ENCODE assay signal across 8 cellular contexts in genomic region chr3:150603090-150603887, GRCh38. TPM values are rescaled to one million over a fixed set of nuclear protein-coding genes. Genes with fewer than 3 reads are reported as not detected.
DNase-seq lines count a peak whose midpoint lies in the region; ATAC-seq lines count a peak whose summit lies in the region.

Gene SELENOT, plus strand, starts transcription at chr3:150603321. Its CDS starts 42 bp downstream, at chr3:150603363.

- peak within 1 kb of the TSS; percentile 97 for H3K27ac Mint-ChIP-seq in memory B cell

- H3K27me3 ChIP-seq in effector memory CD4-positive, alpha-beta T cell (replicated peaks; ENCODE audit: control insufficient read depth, insufficient read depth, low read length, poor library complexity, severe bottlenecking) = no peaks in the 10 kb centered on the region

- H3K4me1 ChIP-seq in effector memory CD4-positive, alpha-beta T cell (ENCODE audit: control insufficient read depth, insufficient read depth, low read length, poor library complexity, severe bottlenecking) = peaks cover 28% of the 10 kb centered on the region

- peak; percentile 88 for DNase-seq in COLO668 (lab: John Stamatoyannopoulos, UW; ENCODE audit: unreplicated experiment)
- peak; percentile 99 for DNase-seq in HT-29 (ENCODE audit: low spot score)
- peak; percentile 96 to 98 for DNase-seq in NOMO-1 (lab: John Stamatoyannopoulos, UW; ENCODE audit: unreplicated experiment in 2 of 2)
- peak; percentile 92 to 94 (median 93) for DNase-seq in effector memory CD4-positive, alpha-beta T cell
- DNase-seq in memory B cell (ENCODE audit: low spot score in 2 of 2) = peak; percentile 91 to 96
- DNase-seq in stimulated activated CD8-positive, alpha-beta memory T cell treated with anti-CD3 and anti-CD28 coated beads, Interleukin-12 subunit alpha, Interleukin-12 subunit beta, amount 100 ng/mL, for 24 hours (ENCODE audit: extremely low read depth) = peak; percentile 82

- H3K36me3 ChIP-seq in effector memory CD4-positive, alpha-beta T cell (ENCODE audit: control insufficient read depth, insufficient read depth, low read length) = peaks cover 8% of the 10 kb centered on the region

- no peaks in the 10 kb centered on the region for H3K27me3 Mint-ChIP-seq in memory B cell

- H3K27ac ChIP-seq in effector memory CD4-positive, alpha-beta T cell (ENCODE audit: insufficient read depth, low read length, poor library complexity, severe bottlenecking) = peak within 1 kb of the TSS; percentile 98

- peaks cover 45% of the 10 kb centered on the region for H3K4me1 Mint-ChIP-seq in memory B cell

- CTCF ChIA-PET in activated CD8-positive, alpha-beta memory T cell treated with anti-CD3 and anti-CD28 coated beads for 36 hours (lab: Charles Lee) = interaction anchor here (0.8 to 1.3 kb wide), 2 partner anchors 14 to 52 kb away, joined by 3 to 4 read pairs; no protein-coding TSS in a partner anchor

- peak; percentile 49 for ATAC-seq in GM19468 (IDR thresholded peaks at IDR 0.05; ENCODE audit: extremely low read depth, unreplicated experiment)
- peak; percentile 74 for ATAC-seq in memory B cell (ENCODE audit: low read depth)

- POLR2A ChIA-PET in activated CD8-positive, alpha-beta memory T cell treated with anti-CD3 and anti-CD28 coated beads for 36 hours (lab: Charles Lee) = interaction anchor here (0.6 to 1.5 kb wide), 13 partner anchors 9 to 195 kb away, joined by 3 to 14 read pairs (median 4); partner anchors contain the start of genes EIF2A, ERICH6, SERP1 and SIAH2

- no peaks in the 10 kb centered on the region for H3K9me3 ChIP-seq in effector memory CD4-positive, alpha-beta T cell (ENCODE audit: control insufficient read depth, low read length)

- peaks cover 7% of the 10 kb centered on the region for H3K36me3 Mint-ChIP-seq in memory B cell

- H3K4me3 Mint-ChIP-seq in memory B cell = peak within 1 kb of the TSS; percentile 90

- peak within 1 kb of the TSS; percentile 71 for H3K4me3 ChIP-seq in effector memory CD4-positive, alpha-beta T cell (ENCODE audit: insufficient read depth, low read depth, low read length, poor library complexity, severe bottlenecking)

- H3K9me3 Mint-ChIP-seq in memory B cell = no peaks in the 10 kb centered on the region

RNA-seq across cellular contexts. Expression of gene SELENOT, which starts in this region (rescaled TPM):
- 103 and 104 TPM in 2 replicates for total RNA-seq in HT-29 (2014; rRNA removed; shearing (Covaris generic))
- 100 to 1,000 TPM; 136 to 138 TPM for total RNA-seq in activated CD8-positive, alpha-beta memory T cell treated with anti-CD3 and anti-CD28 coated beads for 36 hours

Comparison
In these comparisons a context has a peak if more than half of its experiments do, and no peak if none do; other contexts are left out.
1. Peak in every context shown above with its lines: DNase-seq, ATAC-seq, H3K4me3 ChIP-seq and H3K27ac ChIP-seq.